7 cellular contexts compared by ENCODE assay signal in genomic region chr5:2326603-2327002, GRCh38.
"Had no signal": no experiment of that assay in that cellular context is flagged by ENCODE, and none has a peak within 500 bp of the region (broad histone marks: within the 10 kb centered on the region; RNA-seq: fewer than 3 reads in every experiment).

No MANE protein-coding gene starts in this region.

- H3K36me3 ChIP-seq: HAP-1 had no signal

- H3K4me3 ChIP-seq: GM23248, HAP-1, K562 had no signal

- H3K9ac ChIP-seq: GM23248 had no signal

- H3K27ac ChIP-seq: GM23248 had no signal

- DNase-seq: GM23248, GOT3, HFFc6, IMR-90, KG1 had no signal

- H3K4me1 ChIP-seq: HAP-1 had no signal
